In genomic region chr12:116143883-116144266, GRCh38 we compare ENCODE assay signal across 9 cellular contexts.
DNase-seq lines count a peak whose midpoint lies in the region; ATAC-seq and TF ChIP-seq lines count a peak whose summit lies in the region.
"Had no signal": no experiment of that assay in that cellular context is flagged by ENCODE, and none has a peak within 500 bp of the region (broad histone marks: within the 10 kb centered on the region; RNA-seq: fewer than 3 reads in every experiment).

No MANE protein-coding gene starts in this region.

- no peaks in the 10 kb centered on the region for H3K9me3 Mint-ChIP-seq in activated naive CD4-positive, alpha-beta T cell treated with anti-CD3 and anti-CD28 coated beads, Interleukin-2, amount 50 U/mL, for 24 hours
- H3K9me3 Mint-ChIP-seq in activated T-helper 17 cell treated with anti-CD3 and anti-CD28 coated beads, Interleukin-2, amount 50 U/mL, for 72 hours, result no peaks in the 10 kb centered on the region

- H3K4me3 ChIP-seq in tibial nerve, result no peak overlapping the region

- no peak for TF ChIP-seq POLR2A in tibial nerve (IDR thresholded peaks at IDR 0.05)

- no peak for TF ChIP-seq EP300 in tibial nerve (IDR thresholded peaks at IDR 0.05)

- H3K27me3 ChIP-seq in tibial nerve, result no peaks in the 10 kb centered on the region

- H3K27me3 Mint-ChIP-seq in activated naive CD4-positive, alpha-beta T cell treated with anti-CD3 and anti-CD28 coated beads, Interleukin-2, amount 50 U/mL, for 24 hours, result no peaks in the 10 kb centered on the region
- no peaks in the 10 kb centered on the region for H3K27me3 Mint-ChIP-seq in activated T-helper 17 cell treated with anti-CD3 and anti-CD28 coated beads, Interleukin-2, amount 50 U/mL, for 72 hours

- WGBS in tibial nerve, 2 donors, result 0 to 7% methylated on average over 1 of the region's 1 CpG

- no peak for TF ChIP-seq CTCF in tibial nerve (IDR thresholded peaks at IDR 0.05)

- H3K27ac ChIP-seq in tibial nerve, result peak overlapping the region in 3 of 4 donors; percentile 5 to 61 (median 57)

- peak overlapping the region; percentile 68 for H3K27ac Mint-ChIP-seq in activated naive CD4-positive, alpha-beta T cell treated with anti-CD3 and anti-CD28 coated beads, Interleukin-2, amount 50 U/mL, for 24 hours
- peak overlapping the region; percentile 30 for H3K27ac Mint-ChIP-seq in activated T-helper 17 cell treated with anti-CD3 and anti-CD28 coated beads, Interleukin-2, amount 50 U/mL, for 72 hours

- no peak for DNase-seq in activated naive CD4-positive, alpha-beta T cell (lab: John Stamatoyannopoulos, UW)
- peak; percentile 76 for DNase-seq in kidney glomerular epithelial cell (lab: John Stamatoyannopoulos, UW)
- no peak for DNase-seq in tibial nerve (ENCODE audit: low spot score in 2 of 2)
- DNase-seq in NCI-H82 treated with DMSO at 0.1 percent for 48 hours (lab: John Stamatoyannopoulos, UW; ENCODE audit: unreplicated experiment), result no peak
- no peak for DNase-seq in NCI-H1436 treated with DMSO at 0.1 percent for 48 hours (lab: John Stamatoyannopoulos, UW)
- DNase-seq: DMS 273 treated with DMSO at 0.1 percent for 48 hours had no signal

- peaks cover 0 to 80% (median 33%) of the 10 kb centered on the region in 4 donors for H3K4me1 ChIP-seq in tibial nerve

- H3K9me3 ChIP-seq in tibial nerve, result no peaks in the 10 kb centered on the region

- H3K4me1 Mint-ChIP-seq in activated naive CD4-positive, alpha-beta T cell treated with anti-CD3 and anti-CD28 coated beads, Interleukin-2, amount 50 U/mL, for 24 hours, result peaks cover 52% of the 10 kb centered on the region
- peaks cover 37% of the 10 kb centered on the region for H3K4me1 Mint-ChIP-seq in activated T-helper 17 cell treated with anti-CD3 and anti-CD28 coated beads, Interleukin-2, amount 50 U/mL, for 72 hours

- no peaks in the 10 kb centered on the region for H3K36me3 Mint-ChIP-seq in activated naive CD4-positive, alpha-beta T cell treated with anti-CD3 and anti-CD28 coated beads, Interleukin-2, amount 50 U/mL, for 24 hours
- no peaks in the 10 kb centered on the region for H3K36me3 Mint-ChIP-seq in activated T-helper 17 cell treated with anti-CD3 and anti-CD28 coated beads, Interleukin-2, amount 50 U/mL, for 72 hours (ENCODE audit: low read depth)

- no peak overlapping the region for H3K4me3 Mint-ChIP-seq in activated naive CD4-positive, alpha-beta T cell treated with anti-CD3 and anti-CD28 coated beads, Interleukin-2, amount 50 U/mL, for 24 hours
- H3K4me3 Mint-ChIP-seq in activated T-helper 17 cell treated with anti-CD3 and anti-CD28 coated beads, Interleukin-2, amount 50 U/mL, for 72 hours, result peak overlapping the region; percentile 54

- peak; percentile 13 for ATAC-seq in activated T-helper 17 cell treated with anti-CD3 and anti-CD28 coated beads, Interleukin-2, amount 50 U/mL, for 72 hours (replicated peaks)
- ATAC-seq in HG03039 (IDR thresholded peaks at IDR 0.05; ENCODE audit: unreplicated experiment), result no peak

- H3K36me3 ChIP-seq in tibial nerve, result no peaks in the 10 kb centered on the region
